In genomic region chr11:14625804-14626203, GRCh38 we compare ENCODE assay signal across 14 cellular contexts. TPM values are rescaled to one million over a fixed set of nuclear protein-coding genes. Genes with fewer than 3 reads are reported as not detected.
DNase-seq lines count a peak whose midpoint lies in the region; ATAC-seq, FAIRE-seq and TF ChIP-seq lines count a peak whose summit lies in the region.
"Had no signal": no experiment of that assay in that cellular context is flagged by ENCODE, and none has a peak within 500 bp of the region (broad histone marks: within the 10 kb centered on the region; RNA-seq: fewer than 3 reads in every experiment).

No MANE protein-coding gene starts in this region.

- no peak overlapping the region for H3K27ac Mint-ChIP-seq in H9
- H3K27ac Mint-ChIP-seq: activated CD4-positive, alpha-beta memory T cell treated with anti-CD3 and anti-CD28 coated beads for 36 hours had no signal

- H4K20me1 ChIP-seq in GM12878 (ENCODE audit: control insufficient read depth, insufficient read depth) = no peaks in the 10 kb centered on the region
- H4K20me1 ChIP-seq in H9 (ENCODE audit: control insufficient read depth, insufficient read depth, insufficient read length) = no peaks in the 10 kb centered on the region

- FAIRE-seq in GM12878 (lab: Jason Lieb, UNC) = no peak

- H3K4me2 ChIP-seq in GM12878 (ENCODE audit: control insufficient read depth, insufficient read depth) (peak overlapping the region; percentile 39; the same call in 1 of the 2 replicates), H9 (ENCODE audit: insufficient read depth, insufficient read length, low read length) (no peak overlapping the region)

- H3K14ac ChIP-seq in H9 (ENCODE audit: insufficient read depth, low read length) = no peak overlapping the region

- no peak for TF ChIP-seq EP300 in GM12878 (IDR thresholded peaks at IDR 0.05; ENCODE audit: borderline replicate concordance in 1 of 2, control insufficient read depth in 1 of 2, low read depth in 2 of 2, low read length in 2 of 2)

- peaks cover under 1% of the 10 kb centered on the region; the same call in 1 of the 2 replicates for H3K27me3 Mint-ChIP-seq in H9 (ENCODE audit: low read depth)
- H3K27me3 Mint-ChIP-seq: activated CD4-positive, alpha-beta memory T cell treated with anti-CD3 and anti-CD28 coated beads for 36 hours had no signal

- BruUV-seq in GM12878 (replicated peaks; lab: Mats Ljungman, UMichigan) = no TSS peak

- H2BK5ac ChIP-seq in H9 (ENCODE audit: insufficient read length, low read length) = no peak overlapping the region

- no peak overlapping the region for H2BK20ac ChIP-seq in H9 (ENCODE audit: low read depth, low read length, poor library complexity, severe bottlenecking)

- ATAC-seq in Right ventricle myocardium superior (ENCODE audit: poor library complexity) (peak; percentile 27), heart right ventricle (no peak), GM12878 (peak; percentile 14; the same call in 2 of the 3 replicates), GM21367 (IDR thresholded peaks at IDR 0.05; ENCODE audit: unreplicated experiment) (no peak)

- no peak overlapping the region for H3K4ac ChIP-seq in H9 (ENCODE audit: low read depth, low read length)

- no peak for TF ChIP-seq RAD21 in GM12878 (IDR thresholded peaks at IDR 0.05; ENCODE audit: insufficient read depth, low read depth, low read length)

- peak overlapping the region; percentile 40 for H2AFZ ChIP-seq in GM12878 (ENCODE audit: control insufficient read depth, low read depth, low read length)
- no peak overlapping the region for H2AFZ ChIP-seq in H9 (ENCODE audit: low read length)

- no peaks in the 10 kb centered on the region for H3K23me2 ChIP-seq in H9 (ENCODE audit: insufficient read length, low read depth, low read length, poor library complexity, severe bottlenecking)

- no peaks in the 10 kb centered on the region for H3K36me3 ChIP-seq in heart right ventricle
- H3K36me3 ChIP-seq in GM12878 (ENCODE audit: control insufficient read depth in 2 of 2, insufficient read depth in 2 of 2, low read length in 1 of 2) = no peaks in the 10 kb centered on the region
- H3K36me3 ChIP-seq: vagina had no signal

- H3K56ac ChIP-seq in H9 (ENCODE audit: insufficient read length, low read depth, low read length) = no peak overlapping the region

- no peaks in the 10 kb centered on the region for H3K27me3 ChIP-seq in heart right ventricle
- no peaks in the 10 kb centered on the region for H3K27me3 ChIP-seq in GM12878 (replicated peaks in 1 of 2; ENCODE audit: control insufficient read depth in 2 of 2, insufficient read depth in 2 of 2, low read length in 1 of 2)
- no peaks in the 10 kb centered on the region for H3K27me3 ChIP-seq in H9 (ENCODE audit: insufficient read depth, low read length)
- H3K27me3 ChIP-seq: vagina had no signal

- no peak for TF ChIP-seq POLR2A in GM12878 (IDR thresholded peaks at IDR 0.05; ENCODE audit: low read depth, low read length)

- no peak overlapping the region for H4K91ac ChIP-seq in H9 (ENCODE audit: insufficient read length, low read depth, low read length)

- no peak overlapping the region for H2AK5ac ChIP-seq in H9 (ENCODE audit: insufficient read length, low read length)

- peaks cover 0 to 34% (median 0%) of the 10 kb centered on the region in 9 donors for H3K4me1 ChIP-seq in heart right ventricle
- H3K4me1 ChIP-seq in GM12878 (ENCODE audit: control insufficient read depth, insufficient read depth, low read length) = no peaks in the 10 kb centered on the region
- H3K4me1 ChIP-seq in H9 (ENCODE audit: insufficient read depth, low read length) = no peaks in the 10 kb centered on the region
- H3K4me1 ChIP-seq: vagina had no signal

- H2BK120ac ChIP-seq in H9 (ENCODE audit: low read depth, low read length, poor library complexity, severe bottlenecking) = no peak overlapping the region

- H3K4me3 ChIP-seq in heart right ventricle (peak overlapping the region in 3 of 10 donors; percentile 5 to 13 (median 6)), GM12878 (no peak overlapping the region), foreskin fibroblast (ENCODE audit: low read depth in 1 of 2, low read length in 2 of 2) (no peak overlapping the region)
- H3K4me3 ChIP-seq: vagina had no signal

- CTCF ChIA-PET in GM12878 (lab: Yijun Ruan, JAX) = no interaction called here

- in situ Hi-C loops in GM12878 (cut with MboI) = no loop called here

- no peak overlapping the region for H4K8ac ChIP-seq in H9 (replicated peaks; ENCODE audit: insufficient read length, low read depth, low read length)

- H2BK12ac ChIP-seq in H9 (ENCODE audit: insufficient read length, low read depth, low read length) = no peak overlapping the region

- H3K18ac ChIP-seq in H9 (ENCODE audit: insufficient read length, low read depth, low read length) = no peak overlapping the region

- no peaks in the 10 kb centered on the region for H3K4me1 Mint-ChIP-seq in H9

- H3K4me3 Mint-ChIP-seq in H9 = no peak overlapping the region
- H3K4me3 Mint-ChIP-seq: activated CD4-positive, alpha-beta memory T cell treated with anti-CD3 and anti-CD28 coated beads for 36 hours had no signal

- H3K36me3 Mint-ChIP-seq in H9 (ENCODE audit: insufficient read depth in 1 of 3, low read depth in 3 of 3) = no peaks in the 10 kb centered on the region

- H3K79me1 ChIP-seq in H9 (ENCODE audit: insufficient read depth, low read depth, low read length, poor library complexity, severe bottlenecking) = no peaks in the 10 kb centered on the region

- no peak for DNase-seq in Right ventricle myocardium superior
- no peak for DNase-seq in heart right ventricle
- peak; percentile 93 for DNase-seq in MV-4-11 (lab: John Stamatoyannopoulos, UW)
- DNase-seq in GM12878 (ENCODE audit: low read depth, low spot score) = no peak
- DNase-seq in H9 = no peak
- no peak for DNase-seq in foreskin fibroblast
- no peak for DNase-seq in NCI-H1436 treated with DMSO at 0.1 percent for 48 hours (lab: John Stamatoyannopoulos, UW)
- DNase-seq: activated CD4-positive, alpha-beta memory T cell treated with anti-CD3 and anti-CD28 coated beads for 36 hours; anterior cingulate cortex; effector CD8-positive, alpha-beta T cell; NCI-H2029 treated with DMSO at 0.1 percent for 48 hours; RPMI8226 had no signal

- WGBS in heart right ventricle, 2 donors = 31 to 42% methylated on average over 3 of the region's 3 CpGs
- 1% methylated on average over 3 of the region's 3 CpGs for WGBS in GM12878 (ENCODE audit: insufficient coverage, insufficient replicate concordance, low lambda C conversion rate, missing lambda C conversion rate)
- no CpG with 5 or more reads among the region's 3 CpGs for WGBS in H9 (ENCODE audit: extremely low coverage, insufficient read length, low lambda C conversion rate)

- intact Hi-C loops in Right ventricle myocardium superior (cut with DNase I) = no loop called here
- intact Hi-C loops in heart right ventricle (cut with DNase I) = no loop called here
- intact Hi-C loops in GM12878 (cut with micrococcal nuclease; ENCODE audit: unreplicated experiment) = no loop called here

- H4K5ac ChIP-seq in H9 (ENCODE audit: insufficient read length, low read depth, low read length) = no peak overlapping the region

- no peaks in the 10 kb centered on the region for H3K9me3 Mint-ChIP-seq in H9

- no peak overlapping the region for H3T11ph ChIP-seq in H9 (ENCODE audit: low read length)

- TF ChIP-seq CTCF in heart right ventricle (IDR thresholded peaks at IDR 0.05) (no peak), GM12878 (IDR thresholded peaks at IDR 0.05 in 2 of 3, conservative IDR thresholded peaks at IDR 0.05 in 1 of 3; ENCODE audit: control insufficient read depth in 2 of 3, extremely low read depth in 1 of 3, insufficient read depth in 1 of 3, low read depth in 3 of 3, low read length in 3 of 3) (no peak), H9 (conservative IDR thresholded peaks at IDR 0.05) (no peak), foreskin fibroblast (IDR thresholded peaks at IDR 0.05; ENCODE audit: low read depth, low read length) (no peak)

- H3K23ac ChIP-seq in H9 (ENCODE audit: insufficient read length, low read depth, low read length) = no peak overlapping the region

- H3K9ac ChIP-seq in GM12878 (ENCODE audit: control insufficient read depth, insufficient read depth, low read length) = no peak overlapping the region
- H3K9ac ChIP-seq in H9 (ENCODE audit: extremely low read depth, insufficient read length, low read length) = no peak overlapping the region

- H3K79me2 ChIP-seq in GM12878 (ENCODE audit: control insufficient read depth, insufficient read depth, low read length) (no peaks in the 10 kb centered on the region), H9 (ENCODE audit: insufficient read depth, low read length) (no peaks in the 10 kb centered on the region)

- peak overlapping the region in 3 of 10 donors; percentile 11 to 82 (median 46) for H3K27ac ChIP-seq in heart right ventricle
- no peak overlapping the region for H3K27ac ChIP-seq in GM12878 (ENCODE audit: control insufficient read depth, insufficient read depth)
- no peak overlapping the region for H3K27ac ChIP-seq in H9 (ENCODE audit: insufficient read length, low read depth, low read length)
- H3K27ac ChIP-seq: vagina had no signal

- SMC1A ChIA-PET in GM12878 (lab: Charles Lee; ENCODE audit: uncharacterized antibody, unreplicated experiment) = no interaction called here

- POLR2A ChIA-PET in GM12878 (lab: Charles Lee) = no interaction called here

- RAD21 ChIA-PET in GM12878 (lab: Charles Lee; ENCODE audit: unreplicated experiment) = no interaction called here

- H3K9me3 ChIP-seq in heart right ventricle (no peaks in the 10 kb centered on the region), GM12878 (replicated peaks; ENCODE audit: control insufficient read depth, insufficient read depth, low read length) (no peaks in the 10 kb centered on the region), H9 (ENCODE audit: control insufficient read depth, low read depth, low read length) (no peaks in the 10 kb centered on the region)
- H3K9me3 ChIP-seq: vagina had no signal

- H2BK15ac ChIP-seq in H9 (ENCODE audit: low read depth, low read length) = no peak overlapping the region

RNA-seq across cellular contexts. Expression of gene PDE3B, which starts 17.8 kb away (rescaled TPM):
- total RNA-seq in Right ventricle myocardium superior (5.3 TPM), heart right ventricle (10 to 100 TPM in 4 of 10 donors, 1 to 10 TPM in 6; 5.5 to 14.2 (median 9.4) TPM), GM12878 (2014; rRNA removed) (2.7 and 3.9 TPM in 2 replicates), GM12878 (2014; rRNA removed; fragmentation: Illumina TruSeq; extraction: Trizol) (3.1 TPM in 2 replicates), GM12878 (2021) (2.6 and 2.9 TPM in 2 replicates), H9 (2021) (6.6 and 7.2 TPM in 2 replicates)
- polyA plus RNA-seq in heart right ventricle (1 to 10 TPM; 1.3 to 3.7 TPM), GM12878 (2011; rRNA removed) (0.03 and 0.04 TPM in 2 replicates), GM12878 (2014; fragmentation: Illumina TruSeq; extraction: Trizol) (2.4 and 2.9 TPM in 2 replicates), GM12878 (2014; fragmentation: Nextera tagmentation; extraction: Ambion mirVana) (under 1 TPM; 0.40 to 0.77 TPM), GM12878 (2014; rRNA removed) (1.9 and 2.0 TPM in 2 replicates), GM12878 (2016; fragmentation: Nextera tagmentation; extraction: Ambion mirVana) (1 to 10 TPM; 1.7 to 1.9 TPM)
- total RNA-seq in GM12878 (2013; cell fraction: nucleolus; rRNA removed) = 0.07 and 0.23 TPM in 2 replicates
- 0.10 TPM for polyA plus RNA-seq in GM12878 (2011; ENCODE audit: low read depth)
- polyA plus RNA-seq in GM12878 (2011; cell fraction: cytosol; rRNA removed) = 0.01 and 0.03 TPM in 2 replicates
- 0.04 and 0.13 TPM in 2 replicates for polyA plus RNA-seq in GM12878 (2011; cell fraction: nucleus; rRNA removed)
- 0.21 and 0.27 TPM in 2 replicates for polyA plus RNA-seq in GM12878 (2012)
- not detected in 2 replicates for polyA minus RNA-seq in GM12878 (2011; rRNA and poly(A)+ RNA removed)
- polyA minus RNA-seq in GM12878 (2011; cell fraction: cytosol; rRNA and poly(A)+ RNA removed) = 0.10 TPM in 1 of 2 replicates, not detected in the other
- polyA minus RNA-seq in GM12878 (2011; cell fraction: nucleus; rRNA and poly(A)+ RNA removed) = 0.29 and 0.36 TPM in 2 replicates

Comparison
In these comparisons a context has a peak if more than half of its experiments do, and no peak if none do; other contexts are left out.
1. ATAC-seq: peak in Right ventricle myocardium superior (single experiment) and GM12878 (single experiment); none in heart right ventricle (0 of 8) and GM21367 (single experiment).